ENCODE assay signal across 11 cellular contexts in genomic region chr10:118835682-118836326, GRCh38.
DNase-seq lines count a peak whose midpoint lies in the region; ATAC-seq and TF ChIP-seq lines count a peak whose summit lies in the region.
"Had no signal": no experiment of that assay in that cellular context is flagged by ENCODE, and none has a peak within 500 bp of the region (broad histone marks: within the 10 kb centered on the region; RNA-seq: fewer than 3 reads in every experiment).

No MANE protein-coding gene starts in this region.

- no peaks in the 10 kb centered on the region for H3K9me3 Mint-ChIP-seq in endodermal cell
- H3K9me3 Mint-ChIP-seq: activated naive CD4-positive, alpha-beta T cell treated with anti-CD3 and anti-CD28 coated beads, Interleukin-2, amount 50 U/mL, for 24 hours had no signal

- WGBS in endodermal cell (ENCODE audit: insufficient coverage in 1 of 2, insufficient read length in 1 of 2), 2 experiments, result 92 to 100% methylated on average over 1 to 3 of the region's 3 CpGs
- WGBS in psoas muscle, 3 donors, result 17 to 42% (median 22%) methylated on average over 3 of the region's 3 CpGs
- no CpG with 5 or more reads among the region's 3 CpGs for WGBS in neuronal stem cell (ENCODE audit: extremely low coverage in 2 of 2, insufficient read length in 2 of 2, insufficient replicate concordance in 1 of 2), 2 donors

- H3K14ac ChIP-seq in neuronal stem cell (ENCODE audit: low read length), result no peak overlapping the region

- no peak overlapping the region for H2AFZ ChIP-seq in neuronal stem cell (ENCODE audit: low read length)
- H2AFZ ChIP-seq: GM23338 had no signal

- intact Hi-C loops in psoas muscle (cut with DNase I), result no loop called here

- no peak overlapping the region for H4K91ac ChIP-seq in neuronal stem cell (ENCODE audit: low read depth, low read length, poor library complexity)

- H3K9ac ChIP-seq in endodermal cell (ENCODE audit: extremely low read depth, low read length, poor library complexity, severe bottlenecking) (no peak overlapping the region), neuronal stem cell (ENCODE audit: low read depth, low read length, poor library complexity) (no peak overlapping the region)

- TF ChIP-seq CTCF in endodermal cell (conservative IDR thresholded peaks at IDR 0.05) (peak; percentile 23), psoas muscle (IDR thresholded peaks at IDR 0.05) (no peak), GM20000 (IDR thresholded peaks at IDR 0.05; ENCODE audit: extremely low read depth, missing control alignments) (no peak)

- no peaks in the 10 kb centered on the region for H3K27me3 ChIP-seq in endodermal cell (ENCODE audit: control insufficient read depth, insufficient read depth, low read length, poor library complexity, severe bottlenecking)
- H3K27me3 ChIP-seq in psoas muscle (ENCODE audit: insufficient read depth in 3 of 3, low read length in 2 of 3), result no peaks in the 10 kb centered on the region
- H3K27me3 ChIP-seq in neuronal stem cell (ENCODE audit: control insufficient read depth in 3 of 3, insufficient read depth in 3 of 3, low read depth in 1 of 3, low read length in 3 of 3), result no peaks in the 10 kb centered on the region

- no peaks in the 10 kb centered on the region for H3K9me3 ChIP-seq in endodermal cell (ENCODE audit: control insufficient read depth, low read length)
- no peaks in the 10 kb centered on the region for H3K9me3 ChIP-seq in psoas muscle
- no peaks in the 10 kb centered on the region for H3K9me3 ChIP-seq in neuronal stem cell (replicated peaks in 1 of 2; ENCODE audit: control insufficient read depth in 2 of 2, insufficient read depth in 1 of 2, low read depth in 1 of 2, low read length in 2 of 2)

- ATAC-seq in psoas muscle, result peak; percentile 36 to 53 (median 45)
- ATAC-seq: GM23338 had no signal

- DNase-seq in HS-5 (ENCODE audit: low read depth) (peak; percentile 10), NCI-H345 (lab: John Stamatoyannopoulos, UW) (peak; percentile 67), endodermal cell (peak; percentile 42), psoas muscle (no peak), NCI-H82 (lab: John Stamatoyannopoulos, UW) (no peak), neuronal stem cell (ENCODE audit: low spot score) (no peak), GM20000 (ENCODE audit: low spot score) (no peak), T-helper 2 cell (no peak)
- DNase-seq: DND-41 had no signal

- H3K18ac ChIP-seq in neuronal stem cell (ENCODE audit: low read length), result no peak overlapping the region

- no peak overlapping the region for H3K27ac Mint-ChIP-seq in endodermal cell
- H3K27ac Mint-ChIP-seq: activated naive CD4-positive, alpha-beta T cell treated with anti-CD3 and anti-CD28 coated beads, Interleukin-2, amount 50 U/mL, for 24 hours; GM23338 had no signal

- H2BK12ac ChIP-seq in neuronal stem cell (ENCODE audit: low read length), result no peak overlapping the region

- no peak overlapping the region for H3K23ac ChIP-seq in neuronal stem cell (ENCODE audit: low read depth, low read length, poor library complexity)

- no peak overlapping the region for H3K4me2 ChIP-seq in neuronal stem cell (ENCODE audit: insufficient read depth, low read length, poor library complexity, severe bottlenecking)
- H3K4me2 ChIP-seq: GM23338 had no signal

- H2BK5ac ChIP-seq in neuronal stem cell (ENCODE audit: low read length), result no peak overlapping the region

- H3K36me3 Mint-ChIP-seq in endodermal cell (ENCODE audit: low read depth), result no peaks in the 10 kb centered on the region
- H3K36me3 Mint-ChIP-seq: activated naive CD4-positive, alpha-beta T cell treated with anti-CD3 and anti-CD28 coated beads, Interleukin-2, amount 50 U/mL, for 24 hours had no signal

- H3K4me1 ChIP-seq in endodermal cell (ENCODE audit: control insufficient read depth, insufficient read depth, low read length) (no peaks in the 10 kb centered on the region), psoas muscle (peaks cover 5% of the 10 kb centered on the region), neuronal stem cell (ENCODE audit: control insufficient read depth in 2 of 2, insufficient read depth in 1 of 2, low read depth in 1 of 2, low read length in 2 of 2) (peaks cover 0 to 3% of the 10 kb centered on the region in 2 donors)

- H3K4ac ChIP-seq in neuronal stem cell (ENCODE audit: low read length), result no peak overlapping the region

- H2BK15ac ChIP-seq in neuronal stem cell (ENCODE audit: low read length), result no peak overlapping the region

- H3K27me3 Mint-ChIP-seq in endodermal cell (ENCODE audit: insufficient read depth), result peaks cover 7% of the 10 kb centered on the region
- H3K27me3 Mint-ChIP-seq: activated naive CD4-positive, alpha-beta T cell treated with anti-CD3 and anti-CD28 coated beads, Interleukin-2, amount 50 U/mL, for 24 hours had no signal

- no peak overlapping the region for H3K27ac ChIP-seq in endodermal cell (ENCODE audit: low read depth, low read length)
- no peak overlapping the region for H3K27ac ChIP-seq in psoas muscle
- no peak overlapping the region for H3K27ac ChIP-seq in neuronal stem cell (replicated peaks; ENCODE audit: low read length)

- H2BK120ac ChIP-seq in neuronal stem cell (ENCODE audit: low read depth, low read length), result no peak overlapping the region

- H4K8ac ChIP-seq in neuronal stem cell (ENCODE audit: low read depth, low read length), result no peak overlapping the region

- H3K36me3 ChIP-seq in endodermal cell (ENCODE audit: control insufficient read depth, insufficient read depth, low read length) (no peaks in the 10 kb centered on the region), psoas muscle (ENCODE audit: insufficient read depth in 1 of 2, low read depth in 1 of 2) (no peaks in the 10 kb centered on the region), neuronal stem cell (replicated peaks in 1 of 2; ENCODE audit: control insufficient read depth in 2 of 2, insufficient read depth in 2 of 2, low read length in 2 of 2) (no peaks in the 10 kb centered on the region)

- no peak overlapping the region for H3K4me3 Mint-ChIP-seq in endodermal cell
- H3K4me3 Mint-ChIP-seq: activated naive CD4-positive, alpha-beta T cell treated with anti-CD3 and anti-CD28 coated beads, Interleukin-2, amount 50 U/mL, for 24 hours; GM23338 had no signal

- H3K4me3 ChIP-seq in endodermal cell (ENCODE audit: low read length) (no peak overlapping the region), psoas muscle (no peak overlapping the region), neuronal stem cell (ENCODE audit: low read length in 2 of 2) (no peak overlapping the region)
- H3K4me3 ChIP-seq: GM23338 had no signal

- H2AK5ac ChIP-seq in neuronal stem cell (ENCODE audit: low read depth, low read length), result no peak overlapping the region

- no peaks in the 10 kb centered on the region for H3K4me1 Mint-ChIP-seq in endodermal cell

- H3K79me1 ChIP-seq in neuronal stem cell (ENCODE audit: low read depth, low read length), result no peaks in the 10 kb centered on the region

Comparison
In these comparisons a context has a peak if more than half of its experiments do, and no peak if none do; other contexts are left out.
1. DNase-seq: peak in HS-5 (single experiment), NCI-H345 (single experiment) and endodermal cell (single experiment); none in psoas muscle (0 of 2), NCI-H82 (single experiment), neuronal stem cell (single experiment), GM20000 (single experiment) and T-helper 2 cell (0 of 5).